ENCODE assay signal across 2 cellular contexts in the genomic region with DNA sequence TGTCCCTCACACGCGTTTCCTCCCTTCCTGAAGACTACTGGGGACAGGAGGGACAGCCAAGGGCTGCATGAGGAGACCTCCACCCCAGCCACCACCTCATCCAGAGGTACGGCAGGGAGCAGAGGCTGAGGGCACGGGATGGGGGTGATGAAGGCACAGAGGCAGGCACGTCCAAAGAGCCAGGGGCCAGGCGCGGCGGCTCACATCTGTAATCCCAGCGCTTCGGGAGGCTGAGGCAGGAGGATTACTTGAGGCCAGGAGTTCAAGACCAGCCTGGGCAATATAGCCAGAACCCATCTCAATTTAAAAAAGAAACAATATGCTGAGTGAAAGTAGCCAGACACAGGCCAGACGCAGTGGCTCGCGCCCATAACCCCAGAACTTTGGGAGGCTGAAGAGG.
TF ChIP-seq lines count a peak whose summit lies in the region.

No MANE protein-coding gene starts in this region.

TF ChIP-seq in IMR-90, 13 proteins besides CTCF, POLR2A, EP300 and RAD21:
- TF ChIP-seq, protein P1, sequence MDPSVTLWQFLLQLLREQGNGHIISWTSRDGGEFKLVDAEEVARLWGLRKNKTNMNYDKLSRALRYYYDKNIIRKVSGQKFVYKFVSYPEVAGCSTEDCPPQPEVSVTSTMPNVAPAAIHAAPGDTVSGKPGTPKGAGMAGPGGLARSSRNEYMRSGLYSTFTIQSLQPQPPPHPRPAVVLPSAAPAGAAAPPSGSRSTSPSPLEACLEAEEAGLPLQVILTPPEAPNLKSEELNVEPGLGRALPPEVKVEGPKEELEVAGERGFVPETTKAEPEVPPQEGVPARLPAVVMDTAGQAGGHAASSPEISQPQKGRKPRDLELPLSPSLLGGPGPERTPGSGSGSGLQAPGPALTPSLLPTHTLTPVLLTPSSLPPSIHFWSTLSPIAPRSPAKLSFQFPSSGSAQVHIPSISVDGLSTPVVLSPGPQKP (IDR thresholded peaks at IDR 0.05; ENCODE audit: borderline replicate concordance, low read depth, low read length): no peak
- TF ChIP-seq FOS (IDR thresholded peaks at IDR 0.05; ENCODE audit: low read depth, low read length) (no peak), MAFK (IDR thresholded peaks at IDR 0.05; ENCODE audit: low read depth, low read length) (no peak), NFE2L2 (IDR thresholded peaks at IDR 0.05; ENCODE audit: low read depth, low read length) (no peak), CEBPB (IDR thresholded peaks at IDR 0.05; ENCODE audit: low read depth, low read length) (no peak), BHLHE40 (IDR thresholded peaks at IDR 0.05; ENCODE audit: low read depth, low read length) (no peak), SMC3 (IDR thresholded peaks at IDR 0.05; ENCODE audit: low read depth, low read length) (no peak), CHD1 (IDR thresholded peaks at IDR 0.05; ENCODE audit: low read depth, low read length) (no peak), MXI1 (IDR thresholded peaks at IDR 0.05; ENCODE audit: borderline replicate concordance, low read depth, low read length) (no peak), RCOR1 (IDR thresholded peaks at IDR 0.05; ENCODE audit: insufficient replicate concordance, low read length) (no peak), MAZ (IDR thresholded peaks at IDR 0.05; ENCODE audit: borderline replicate concordance, low read depth, low read length) (no peak), RFX5 (IDR thresholded peaks at IDR 0.05; ENCODE audit: low read depth, low read length) (no peak)
- TF ChIP-seq, protein P2, sequence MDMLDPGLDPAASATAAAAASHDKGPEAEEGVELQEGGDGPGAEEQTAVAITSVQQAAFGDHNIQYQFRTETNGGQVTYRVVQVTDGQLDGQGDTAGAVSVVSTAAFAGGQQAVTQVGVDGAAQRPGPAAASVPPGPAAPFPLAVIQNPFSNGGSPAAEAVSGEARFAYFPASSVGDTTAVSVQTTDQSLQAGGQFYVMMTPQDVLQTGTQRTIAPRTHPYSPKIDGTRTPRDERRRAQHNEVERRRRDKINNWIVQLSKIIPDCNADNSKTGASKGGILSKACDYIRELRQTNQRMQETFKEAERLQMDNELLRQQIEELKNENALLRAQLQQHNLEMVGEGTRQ (IDR thresholded peaks at IDR 0.05; ENCODE audit: low read depth, low read length): no peak
TF ChIP-seq in IMR-90: peak in this region for 0.

TF ChIP-seq in liver, 16 proteins besides CTCF, POLR2A, EP300 and RAD21 (continued from another document):
- no peak for TF ChIP-seq SP1 (IDR thresholded peaks at IDR 0.05)
- TF ChIP-seq, protein P3, sequence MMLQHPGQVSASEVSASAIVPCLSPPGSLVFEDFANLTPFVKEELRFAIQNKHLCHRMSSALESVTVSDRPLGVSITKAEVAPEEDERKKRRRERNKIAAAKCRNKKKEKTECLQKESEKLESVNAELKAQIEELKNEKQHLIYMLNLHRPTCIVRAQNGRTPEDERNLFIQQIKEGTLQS (IDR thresholded peaks at IDR 0.05): no peak
- TF ChIP-seq NR2F2 (IDR thresholded peaks at IDR 0.05): no peak
- TF ChIP-seq, protein P4, sequence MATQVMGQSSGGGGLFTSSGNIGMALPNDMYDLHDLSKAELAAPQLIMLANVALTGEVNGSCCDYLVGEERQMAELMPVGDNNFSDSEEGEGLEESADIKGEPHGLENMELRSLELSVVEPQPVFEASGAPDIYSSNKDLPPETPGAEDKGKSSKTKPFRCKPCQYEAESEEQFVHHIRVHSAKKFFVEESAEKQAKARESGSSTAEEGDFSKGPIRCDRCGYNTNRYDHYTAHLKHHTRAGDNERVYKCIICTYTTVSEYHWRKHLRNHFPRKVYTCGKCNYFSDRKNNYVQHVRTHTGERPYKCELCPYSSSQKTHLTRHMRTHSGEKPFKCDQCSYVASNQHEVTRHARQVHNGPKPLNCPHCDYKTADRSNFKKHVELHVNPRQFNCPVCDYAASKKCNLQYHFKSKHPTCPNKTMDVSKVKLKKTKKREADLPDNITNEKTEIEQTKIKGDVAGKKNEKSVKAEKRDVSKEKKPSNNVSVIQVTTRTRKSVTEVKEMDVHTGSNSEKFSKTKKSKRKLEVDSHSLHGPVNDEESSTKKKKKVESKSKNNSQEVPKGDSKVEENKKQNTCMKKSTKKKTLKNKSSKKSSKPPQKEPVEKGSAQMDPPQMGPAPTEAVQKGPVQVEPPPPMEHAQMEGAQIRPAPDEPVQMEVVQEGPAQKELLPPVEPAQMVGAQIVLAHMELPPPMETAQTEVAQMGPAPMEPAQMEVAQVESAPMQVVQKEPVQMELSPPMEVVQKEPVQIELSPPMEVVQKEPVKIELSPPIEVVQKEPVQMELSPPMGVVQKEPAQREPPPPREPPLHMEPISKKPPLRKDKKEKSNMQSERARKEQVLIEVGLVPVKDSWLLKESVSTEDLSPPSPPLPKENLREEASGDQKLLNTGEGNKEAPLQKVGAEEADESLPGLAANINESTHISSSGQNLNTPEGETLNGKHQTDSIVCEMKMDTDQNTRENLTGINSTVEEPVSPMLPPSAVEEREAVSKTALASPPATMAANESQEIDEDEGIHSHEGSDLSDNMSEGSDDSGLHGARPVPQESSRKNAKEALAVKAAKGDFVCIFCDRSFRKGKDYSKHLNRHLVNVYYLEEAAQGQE (IDR thresholded peaks at IDR 0.05): no peak
- TF ChIP-seq YY1 (IDR thresholded peaks at IDR 0.05): no peak
- TF ChIP-seq HNF4G (IDR thresholded peaks at IDR 0.05): no peak
- no peak for TF ChIP-seq TAF1 (conservative IDR thresholded peaks at IDR 0.05)
- TF ChIP-seq, protein P5, sequence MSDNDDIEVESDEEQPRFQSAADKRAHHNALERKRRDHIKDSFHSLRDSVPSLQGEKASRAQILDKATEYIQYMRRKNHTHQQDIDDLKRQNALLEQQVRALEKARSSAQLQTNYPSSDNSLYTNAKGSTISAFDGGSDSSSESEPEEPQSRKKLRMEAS (IDR thresholded peaks at IDR 0.05): no peak
- no peak for TF ChIP-seq JUND (IDR thresholded peaks at IDR 0.05)
- TF ChIP-seq FOXA2 (IDR thresholded peaks at IDR 0.05): no peak
- no peak for TF ChIP-seq EGR1 (IDR thresholded peaks at IDR 0.05; ENCODE audit: low read depth in 2 of 2)
- TF ChIP-seq, protein P6, sequence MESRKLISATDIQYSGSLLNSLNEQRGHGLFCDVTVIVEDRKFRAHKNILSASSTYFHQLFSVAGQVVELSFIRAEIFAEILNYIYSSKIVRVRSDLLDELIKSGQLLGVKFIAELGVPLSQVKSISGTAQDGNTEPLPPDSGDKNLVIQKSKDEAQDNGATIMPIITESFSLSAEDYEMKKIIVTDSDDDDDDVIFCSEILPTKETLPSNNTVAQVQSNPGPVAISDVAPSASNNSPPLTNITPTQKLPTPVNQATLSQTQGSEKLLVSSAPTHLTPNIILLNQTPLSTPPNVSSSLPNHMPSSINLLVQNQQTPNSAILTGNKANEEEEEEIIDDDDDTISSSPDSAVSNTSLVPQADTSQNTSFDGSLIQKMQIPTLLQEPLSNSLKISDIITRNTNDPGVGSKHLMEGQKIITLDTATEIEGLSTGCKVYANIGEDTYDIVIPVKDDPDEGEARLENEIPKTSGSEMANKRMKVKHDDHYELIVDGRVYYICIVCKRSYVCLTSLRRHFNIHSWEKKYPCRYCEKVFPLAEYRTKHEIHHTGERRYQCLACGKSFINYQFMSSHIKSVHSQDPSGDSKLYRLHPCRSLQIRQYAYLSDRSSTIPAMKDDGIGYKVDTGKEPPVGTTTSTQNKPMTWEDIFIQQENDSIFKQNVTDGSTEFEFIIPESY (IDR thresholded peaks at IDR 0.05): no peak
- no peak for TF ChIP-seq HNF4A (conservative IDR thresholded peaks at IDR 0.05)
